ENCODE assay signal across 8 cellular contexts in the genomic region with DNA sequence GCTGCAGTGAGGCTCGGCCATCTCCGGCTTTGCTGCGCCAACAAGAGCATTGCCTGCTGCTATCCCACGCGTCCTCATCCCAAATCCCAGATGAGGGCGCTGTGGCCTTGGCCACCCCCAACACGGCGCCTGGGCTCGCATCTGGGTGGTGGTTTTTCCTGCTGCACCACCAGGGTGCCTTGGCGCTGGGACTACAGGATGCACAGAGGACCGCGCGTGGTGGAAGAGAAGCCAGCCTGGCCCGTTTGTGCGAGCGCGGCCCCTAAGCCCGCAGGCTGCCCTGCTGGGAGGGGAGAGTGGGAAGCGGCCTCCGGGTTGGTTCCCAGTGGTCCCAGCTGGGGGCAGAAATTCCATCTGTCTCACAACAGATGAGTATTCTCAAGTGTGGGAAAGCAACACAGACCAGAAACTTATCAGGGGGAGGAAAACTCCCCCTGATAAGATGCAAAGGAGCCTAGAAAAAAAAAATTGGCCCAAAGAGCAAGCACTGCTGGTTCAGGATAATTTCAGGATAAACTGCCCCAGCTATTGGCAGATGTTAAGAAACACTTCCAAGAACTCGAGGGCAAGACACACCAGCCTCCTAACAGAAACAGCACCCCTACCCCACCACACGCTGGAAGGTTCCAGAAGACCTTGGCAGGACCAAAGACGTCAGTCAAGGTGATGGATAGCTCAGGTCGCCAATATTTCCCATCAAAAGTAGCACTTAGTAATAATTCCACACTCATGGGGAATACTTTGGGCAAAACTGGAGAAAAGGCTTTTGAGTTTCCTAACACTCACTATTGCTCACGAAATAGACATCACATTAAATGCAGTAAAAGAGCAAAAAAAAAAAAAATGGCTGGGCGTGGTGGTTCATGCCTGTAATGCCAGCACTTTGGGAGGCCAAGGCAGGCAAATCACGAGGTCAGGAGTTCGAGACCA.
DNase-seq lines count a peak whose midpoint lies in the region; ATAC-seq and TF ChIP-seq lines count a peak whose summit lies in the region.

No MANE protein-coding gene starts in this region.

- H4K91ac ChIP-seq in H9 (ENCODE audit: insufficient read length, low read depth, low read length), result no peak overlapping the region

- no peak overlapping the region for H3K4me3 ChIP-seq in astrocyte of the spinal cord (ENCODE audit: low read depth, low read length)

- no peak overlapping the region for H3K4me3 Mint-ChIP-seq in H9

- intact Hi-C loops in sciatic nerve (cut with DNase I), result no loop called here

- H3K27me3 ChIP-seq in H9 (ENCODE audit: insufficient read depth, low read length), result no peaks in the 10 kb centered on the region

- no peak overlapping the region for H2BK5ac ChIP-seq in H9 (ENCODE audit: insufficient read length, low read length)

- no peak overlapping the region for H2BK15ac ChIP-seq in H9 (ENCODE audit: low read depth, low read length)

- in situ Hi-C loops in astrocyte of the spinal cord (cut with HindIII; ENCODE audit: low sequenced_read_pairs), result no loop called here

- no peak overlapping the region for H3K23ac ChIP-seq in H9 (ENCODE audit: insufficient read length, low read depth, low read length)

- H2BK12ac ChIP-seq in H9 (ENCODE audit: insufficient read length, low read depth, low read length), result no peak overlapping the region

- H4K20me1 ChIP-seq in H9 (ENCODE audit: control insufficient read depth, insufficient read depth, insufficient read length), result no peaks in the 10 kb centered on the region

- no peaks in the 10 kb centered on the region for H3K36me3 Mint-ChIP-seq in H9 (ENCODE audit: insufficient read depth in 1 of 3, low read depth in 3 of 3)
- no peaks in the 10 kb centered on the region for H3K36me3 Mint-ChIP-seq in activated naive CD4-positive, alpha-beta T cell treated with anti-CD3 and anti-CD28 coated beads, Interleukin-2, amount 50 U/mL, for 72 hours

- no peak overlapping the region for H3K56ac ChIP-seq in H9 (ENCODE audit: insufficient read length, low read depth, low read length)

- H3K4me1 ChIP-seq in H9 (ENCODE audit: insufficient read depth, low read length), result peaks cover 3% of the 10 kb centered on the region; the same call in 1 of the 2 replicates

- no peak overlapping the region for H2AFZ ChIP-seq in H9 (ENCODE audit: low read length)

- peak overlapping the region in 1 of 3 experiments; percentile 42; a peak in 1 of 7 replicates for H3K27ac Mint-ChIP-seq in H9
- H3K27ac Mint-ChIP-seq in activated naive CD4-positive, alpha-beta T cell treated with anti-CD3 and anti-CD28 coated beads, Interleukin-2, amount 50 U/mL, for 72 hours, result no peak overlapping the region

- H3K79me2 ChIP-seq in H9 (ENCODE audit: insufficient read depth, low read length), result no peaks in the 10 kb centered on the region; the same call in 1 of the 2 replicates

- H3K4me2 ChIP-seq in H9 (ENCODE audit: insufficient read depth, insufficient read length, low read length), result no peak overlapping the region

- WGBS in H9 (ENCODE audit: extremely low coverage, insufficient read length, low lambda C conversion rate), result no CpG with 5 or more reads among the region's 28 CpGs

- H3K23me2 ChIP-seq in H9 (ENCODE audit: insufficient read length, low read depth, low read length, poor library complexity, severe bottlenecking), result no peaks in the 10 kb centered on the region

- ATAC-seq in sciatic nerve, result peak; percentile 72
- no peak for ATAC-seq in activated naive CD4-positive, alpha-beta T cell treated with anti-CD3 and anti-CD28 coated beads, Interleukin-2, amount 50 U/mL, for 72 hours
- no peak for ATAC-seq in HG03442 (IDR thresholded peaks at IDR 0.05; ENCODE audit: unreplicated experiment)

- no peaks in the 10 kb centered on the region; the same call in 1 of the 2 replicates for H3K27me3 Mint-ChIP-seq in H9 (ENCODE audit: low read depth)

- H3K9me3 ChIP-seq in H9 (ENCODE audit: control insufficient read depth, low read depth, low read length), result no peaks in the 10 kb centered on the region

- H3K4ac ChIP-seq in H9 (ENCODE audit: low read depth, low read length), result no peak overlapping the region

- no peak overlapping the region for H2AK5ac ChIP-seq in H9 (ENCODE audit: insufficient read length, low read length)

- no peak overlapping the region for H4K5ac ChIP-seq in H9 (ENCODE audit: insufficient read length, low read depth, low read length)

- no peak overlapping the region for H3K14ac ChIP-seq in H9 (ENCODE audit: insufficient read depth, low read length)

- peak; percentile 88 for TF ChIP-seq CTCF in H9 (conservative IDR thresholded peaks at IDR 0.05)
- peak; percentile 76 for TF ChIP-seq CTCF in astrocyte of the spinal cord (IDR thresholded peaks at IDR 0.05; ENCODE audit: low read depth, low read length)

- H3K79me1 ChIP-seq in H9 (ENCODE audit: insufficient read depth, low read depth, low read length, poor library complexity, severe bottlenecking), result no peaks in the 10 kb centered on the region

- no peaks in the 10 kb centered on the region for H3K9me3 Mint-ChIP-seq in H9
- H3K9me3 Mint-ChIP-seq in activated naive CD4-positive, alpha-beta T cell treated with anti-CD3 and anti-CD28 coated beads, Interleukin-2, amount 50 U/mL, for 72 hours, result no peaks in the 10 kb centered on the region

- peak; percentile 91 for DNase-seq in H9
- DNase-seq in astrocyte of the spinal cord (ENCODE audit: low read depth, low spot score), result peak; percentile 93
- DNase-seq in iPS DF 4.7 (ENCODE audit: extremely low read depth, low spot score), result peak; percentile 30
- peak; percentile 80 for DNase-seq in sciatic nerve (ENCODE audit: low spot score)
- DNase-seq in Kasumi-1 (lab: John Stamatoyannopoulos, UW), result no peak
- DNase-seq in activated CD4-positive, alpha-beta T cell treated with anti-CD3 and anti-CD28 coated beads for 4 hours, result no peak
- no peak for DNase-seq in activated naive CD4-positive, alpha-beta T cell treated with anti-CD3 and anti-CD28 coated beads, Interleukin-2, amount 50 U/mL, for 72 hours (ENCODE audit: low spot score in 2 of 2)

- H2BK120ac ChIP-seq in H9 (ENCODE audit: low read depth, low read length, poor library complexity, severe bottlenecking), result no peak overlapping the region

- H3T11ph ChIP-seq in H9 (ENCODE audit: low read length), result no peak overlapping the region

- peaks cover 16 to 20% of the 10 kb centered on the region in 2 experiments for H3K4me1 Mint-ChIP-seq in H9

- no peak overlapping the region for H4K8ac ChIP-seq in H9 (replicated peaks; ENCODE audit: insufficient read length, low read depth, low read length)

- no peak overlapping the region for H3K9ac ChIP-seq in H9 (ENCODE audit: extremely low read depth, insufficient read length, low read length)

- no peak overlapping the region for H3K27ac ChIP-seq in H9 (ENCODE audit: insufficient read length, low read depth, low read length)

- no peak overlapping the region for H2BK20ac ChIP-seq in H9 (ENCODE audit: low read depth, low read length, poor library complexity, severe bottlenecking)

- no peak overlapping the region for H3K18ac ChIP-seq in H9 (ENCODE audit: insufficient read length, low read depth, low read length)

Comparison
In these comparisons a context has a peak if more than half of its experiments do, and no peak if none do; other contexts are left out.
1. DNase-seq: peak in H9 (single experiment), astrocyte of the spinal cord (single experiment), iPS DF 4.7 (single experiment) and sciatic nerve (single experiment); none in Kasumi-1 (0 of 2), activated CD4-positive, alpha-beta T cell treated with anti-CD3 and anti-CD28 coated beads for 4 hours (0 of 2) and activated naive CD4-positive, alpha-beta T cell treated with anti-CD3 and anti-CD28 coated beads, Interleukin-2, amount 50 U/mL, for 72 hours (0 of 2).